Comparison of ENCODE assay signal across 8 cellular contexts in genomic region chr6:99613705-99614429, GRCh38. TPM values are rescaled to one million over a fixed set of nuclear protein-coding genes. Genes with fewer than 3 reads are reported as not detected.
DNase-seq lines count a peak whose midpoint lies in the region; ATAC-seq and TF ChIP-seq lines count a peak whose summit lies in the region.

No MANE protein-coding gene starts in this region.

- H3K27ac ChIP-seq in cardiac muscle cell (no peak overlapping the region), rectal smooth muscle tissue (ENCODE audit: low read depth, low read length) (no peak overlapping the region)

- DNase-seq in UCSD-AML1 (lab: John Stamatoyannopoulos, UW; ENCODE audit: unreplicated experiment) (peak; percentile 55), cardiac muscle cell (ENCODE audit: low read depth in 1 of 2, low spot score in 1 of 2) (peak in 1 of 2 donors; percentile 47), MV-4-11 (lab: John Stamatoyannopoulos, UW) (no peak), GOT3 (lab: John Stamatoyannopoulos, UW) (no peak)

- H3K9me3 ChIP-seq in ES-I3 (ENCODE audit: control insufficient read depth, insufficient read depth, low read length): no peaks in the 10 kb centered on the region
- no peaks in the 10 kb centered on the region for H3K9me3 ChIP-seq in cardiac muscle cell (ENCODE audit: low read depth)

- peaks cover 100% of the 10 kb centered on the region for H3K27me3 ChIP-seq in cardiac muscle cell
- H3K27me3 ChIP-seq in rectal smooth muscle tissue (ENCODE audit: control insufficient read depth, insufficient read depth, low read length): peaks cover 35% of the 10 kb centered on the region

- H3K9ac ChIP-seq in ES-I3 (ENCODE audit: low read depth, low read length): peak overlapping the region; percentile 58; the same call in 1 of the 2 replicates
- H3K9ac ChIP-seq in rectal smooth muscle tissue (ENCODE audit: low read length): no peak overlapping the region

- H3K36me3 ChIP-seq in ES-I3 (ENCODE audit: insufficient read depth, low read length) (no peaks in the 10 kb centered on the region), cardiac muscle cell (no peaks in the 10 kb centered on the region), rectal smooth muscle tissue (ENCODE audit: control insufficient read depth, insufficient read depth, low read length) (no peaks in the 10 kb centered on the region)

- ATAC-seq in GM19467 (IDR thresholded peaks at IDR 0.05; ENCODE audit: unreplicated experiment) (peak; percentile 69), HG03520 (IDR thresholded peaks at IDR 0.05; ENCODE audit: unreplicated experiment) (peak; percentile 48)

- peaks cover 26% of the 10 kb centered on the region for H3K4me1 ChIP-seq in ES-I3 (ENCODE audit: insufficient read depth, low read length)
- H3K4me1 ChIP-seq in cardiac muscle cell (ENCODE audit: low read depth): peaks cover 1% of the 10 kb centered on the region
- peaks cover 2% of the 10 kb centered on the region for H3K4me1 ChIP-seq in rectal smooth muscle tissue (ENCODE audit: control insufficient read depth, insufficient read depth, low read length)

- no peak for TF ChIP-seq CTCF in cardiac muscle cell (IDR thresholded peaks at IDR 0.05; ENCODE audit: low read depth, low read length)

- H3K4me3 ChIP-seq in cardiac muscle cell: peak overlapping the region; percentile 36
- H3K4me3 ChIP-seq in rectal smooth muscle tissue (ENCODE audit: low read length): peak overlapping the region; percentile 54

RNA-seq across cellular contexts. Expression of gene PRDM13, which starts 7.2 kb away (rescaled TPM):
- total RNA-seq in cardiac muscle cell: not detected in 2 replicates
- not detected in 2 replicates for polyA plus RNA-seq in cardiac muscle cell

RNA-seq across cellular contexts. Expression of gene CCNC, which starts 45.4 kb away (rescaled TPM):
- total RNA-seq in cardiac muscle cell: 38.7 and 39.7 TPM in 2 replicates
- 68.1 and 80.0 TPM in 2 replicates for polyA plus RNA-seq in cardiac muscle cell
